Comparison of ENCODE assay signal across 15 cellular contexts in genomic region chr12:39804479-39805241, GRCh38.
"Had no signal": no experiment of that assay in that cellular context is flagged by ENCODE, and none has a peak within 500 bp of the region (broad histone marks: within the 10 kb centered on the region; RNA-seq: fewer than 3 reads in every experiment).

No MANE protein-coding gene starts in this region.

- ATAC-seq: left ventricle myocardium superior had no signal

- H3K4me1 Mint-ChIP-seq: activated CD4-positive, alpha-beta memory T cell treated with anti-CD3 and anti-CD28 coated beads, Interleukin-2, amount 10 ng/mL, durations not matched to agents 7 days and 5 days had no signal

- H3K4me1 ChIP-seq: esophagus muscularis mucosa, parathyroid adenoma had no signal

- H3K79me2 ChIP-seq: hepatocyte, parathyroid adenoma had no signal

- H2AFZ ChIP-seq: hepatocyte, parathyroid adenoma had no signal

- H3K27ac ChIP-seq: esophagus muscularis mucosa, hepatocyte, parathyroid adenoma, transverse colon had no signal

- DNase-seq: activated CD4-positive, alpha-beta memory T cell treated with anti-CD3 and anti-CD28 coated beads, Interleukin-2, amount 10 ng/mL, durations not matched to agents 7 days and 5 days; activated CD4-positive, alpha-beta T cell treated with anti-CD3 and anti-CD28 coated beads for 4 hours; activated gamma-delta T cell; activated T-cell treated with anti-CD3 and anti-CD28 coated beads, Interleukin-2, amount 50 U/mL, for 48 hours; amniotic stem cell; islet precursor cell; left ventricle myocardium superior; stimulated activated CD4-positive, alpha-beta T cell treated with anti-CD3 and anti-CD28 coated beads, Interleukin-2, amount 100 ng/mL, for 48 hours; stimulated activated naive CD4-positive, alpha-beta T cell; transverse colon had no signal

- H3K27me3 ChIP-seq: esophagus muscularis mucosa, hepatocyte, transverse colon had no signal

- H3K9me3 Mint-ChIP-seq: activated CD4-positive, alpha-beta memory T cell treated with anti-CD3 and anti-CD28 coated beads, Interleukin-2, amount 10 ng/mL, durations not matched to agents 7 days and 5 days; T-helper 1 cell treated with Interleukin-12 subunit alpha and Interleukin-12 subunit beta and Interleukin-4 antibody, amounts not matched to agents 30 μg/mL and 1 μg/mL, for 36 hours had no signal

- H3K27ac Mint-ChIP-seq: activated CD4-positive, alpha-beta memory T cell treated with anti-CD3 and anti-CD28 coated beads, Interleukin-2, amount 10 ng/mL, durations not matched to agents 7 days and 5 days; activated naive CD8-positive, alpha-beta T cell; T-helper 1 cell treated with Interleukin-12 subunit alpha and Interleukin-12 subunit beta and Interleukin-4 antibody, amounts not matched to agents 30 μg/mL and 1 μg/mL, for 36 hours had no signal

- H3K9me3 ChIP-seq: esophagus muscularis mucosa, transverse colon had no signal

- H3K4me3 ChIP-seq: esophagus muscularis mucosa, hepatocyte, transverse colon had no signal

- H3K4me3 Mint-ChIP-seq: activated CD4-positive, alpha-beta memory T cell treated with anti-CD3 and anti-CD28 coated beads, Interleukin-2, amount 10 ng/mL, durations not matched to agents 7 days and 5 days; activated naive CD8-positive, alpha-beta T cell; T-helper 1 cell treated with Interleukin-12 subunit alpha and Interleukin-12 subunit beta and Interleukin-4 antibody, amounts not matched to agents 30 μg/mL and 1 μg/mL, for 36 hours had no signal

- H3K9ac ChIP-seq: parathyroid adenoma had no signal

- H3K36me3 ChIP-seq: esophagus muscularis mucosa, transverse colon had no signal

- H3K27me3 Mint-ChIP-seq: activated CD4-positive, alpha-beta memory T cell treated with anti-CD3 and anti-CD28 coated beads, Interleukin-2, amount 10 ng/mL, durations not matched to agents 7 days and 5 days; activated naive CD8-positive, alpha-beta T cell had no signal

- H3K4me2 ChIP-seq: hepatocyte had no signal
